In genomic region chr17:35795007-35795870, GRCh38 we compare ENCODE assay signal across 9 cellular contexts. TPM values are rescaled to one million over a fixed set of nuclear protein-coding genes. Genes with fewer than 3 reads are reported as not detected.
A peak's percentile ranks its signal among the peaks of the same experiment; 100 is the strongest.
DNase-seq lines count a peak whose midpoint lies in the region; ATAC-seq and TF ChIP-seq lines count a peak whose summit lies in the region.
"Had no signal": no experiment of that assay in that cellular context is flagged by ENCODE, and none has a peak within 500 bp of the region (broad histone marks: within the 10 kb centered on the region; RNA-seq: fewer than 3 reads in every experiment).

Gene MMP28, minus strand, starts transcription at chr17:35795641. Its CDS starts 264 bp downstream, at chr17:35795377.

- peaks cover 8% of the 10 kb centered on the region for H3K27me3 Mint-ChIP-seq in activated naive CD8-positive, alpha-beta T cell

- H3K4me1 ChIP-seq in NT2/D1 (ENCODE audit: insufficient read depth, insufficient read length) (peaks cover 1% of the 10 kb centered on the region), prostate gland (replicated peaks) (no peaks in the 10 kb centered on the region)

- peak within 1 kb of the TSS; percentile 24 to 25 for H3K27ac ChIP-seq in prostate gland

- under 1% methylated on average over 60 of the region's 89 CpGs for WGBS in prostate gland

- peak within 1 kb of the TSS; percentile 47 for H3K9ac ChIP-seq in NT2/D1 (ENCODE audit: insufficient read length, low read depth)

- H3K4me1 Mint-ChIP-seq in activated naive CD8-positive, alpha-beta T cell (ENCODE audit: low read depth): peaks cover 30% of the 10 kb centered on the region

- no peaks in the 10 kb centered on the region for H3K36me3 Mint-ChIP-seq in activated naive CD8-positive, alpha-beta T cell

- peak; percentile 46 for TF ChIP-seq POLR2A in prostate gland (IDR thresholded peaks at IDR 0.05)

- no peaks in the 10 kb centered on the region for H3K9me3 Mint-ChIP-seq in activated naive CD8-positive, alpha-beta T cell (ENCODE audit: low read depth)

- H3K27me3 ChIP-seq in NT2/D1 (ENCODE audit: insufficient read depth, insufficient read length) (peaks cover 51% of the 10 kb centered on the region), prostate gland (replicated peaks; ENCODE audit: insufficient read depth) (no peaks in the 10 kb centered on the region)

- TF ChIP-seq CTCF in GM12865 (IDR thresholded peaks at IDR 0.05; ENCODE audit: insufficient read depth, low read depth, low read length, missing control alignments) (no peak), prostate gland (IDR thresholded peaks at IDR 0.05) (peak in 1 of 4 experiments; percentile 1)

- DNase-seq in GM12865 (ENCODE audit: low read depth) (peak; percentile 7), NT2/D1 (ENCODE audit: low read depth, low spot score) (no peak), left cardiac atrium (peak; percentile 73), prostate gland (ENCODE audit: low spot score) (no peak), NCI-H2029 (lab: John Stamatoyannopoulos, UW) (no peak)

- H3K4me3 Mint-ChIP-seq in activated naive CD8-positive, alpha-beta T cell: peak within 1 kb of the TSS; percentile 82

- ATAC-seq in left cardiac atrium: peak; percentile 65 to 80
- no peak for ATAC-seq in GM21381 (IDR thresholded peaks at IDR 0.05; ENCODE audit: unreplicated experiment)
- no peak for ATAC-seq in HG03354 (IDR thresholded peaks at IDR 0.05; ENCODE audit: poor library complexity, severe bottlenecking, unreplicated experiment)

- intact Hi-C loops in left cardiac atrium (cut with DNase I): no loop called here
- intact Hi-C loops in prostate gland (cut with DNase I): no loop called here

- peak within 1 kb of the TSS; percentile 34 for H3K27ac Mint-ChIP-seq in activated naive CD8-positive, alpha-beta T cell

- H3K9me3 ChIP-seq in NT2/D1 (ENCODE audit: insufficient read depth, low read length): no peaks in the 10 kb centered on the region
- H3K9me3 ChIP-seq in prostate gland: no peaks in the 10 kb centered on the region

- H3K36me3 ChIP-seq in NT2/D1 (ENCODE audit: insufficient read depth, insufficient read length, low read length) (no peaks in the 10 kb centered on the region), prostate gland (no peaks in the 10 kb centered on the region)

- no peak within 1 kb of the TSS for H3K4me3 ChIP-seq in GM12865 (ENCODE audit: low read depth, low read length)
- peak within 1 kb of the TSS; percentile 57 for H3K4me3 ChIP-seq in NT2/D1 (ENCODE audit: insufficient read length, low read depth)
- peak within 1 kb of the TSS; percentile 46 to 48 for H3K4me3 ChIP-seq in prostate gland

RNA-seq across cellular contexts. Expression of gene MMP28, which starts in this region (rescaled TPM):
- total RNA-seq in left cardiac atrium (10 to 100 TPM in 1 of 2 donors, 1 to 10 TPM in 1; 5.0 to 10.3 TPM), prostate gland (100 to 1,000 TPM in 1 of 2 donors, 10 to 100 TPM in 1; 12.8 to 146 TPM)
- total RNA-seq: T-helper 2 cell treated with Interferon-gamma antibody and Interleukin-4, amounts not matched to agents 100 ng/mL and 5 ng/mL, for 36 hours had no signal

Comparison
In these comparisons a context has a peak if more than half of its experiments do, and no peak if none do; other contexts are left out.
1. DNase-seq: peak in GM12865 (single experiment) and left cardiac atrium (single experiment); none in NT2/D1 (single experiment), prostate gland (single experiment) and NCI-H2029 (single experiment).
2. ATAC-seq: peak in left cardiac atrium (2 of 2); none in GM21381 (single experiment) and HG03354 (single experiment).